21 cellular contexts compared by ENCODE assay signal in genomic region chrX:43000121-43000520, GRCh38.
DNase-seq lines count a peak whose midpoint lies in the region; ATAC-seq and TF ChIP-seq lines count a peak whose summit lies in the region.
"Had no signal": no experiment of that assay in that cellular context is flagged by ENCODE, and none has a peak within 500 bp of the region (broad histone marks: within the 10 kb centered on the region; RNA-seq: fewer than 3 reads in every experiment).

No MANE protein-coding gene starts in this region.

- no peaks in the 10 kb centered on the region for H3K9me3 ChIP-seq in CD4-positive, CD25-positive, alpha-beta regulatory T cell (ENCODE audit: control insufficient read depth in 2 of 2, low read length in 2 of 2)
- H3K9me3 ChIP-seq: BLaER1, Peyer's patch, SJCRH30 had no signal

- no peak overlapping the region for H3K4me3 Mint-ChIP-seq in CD4-positive, CD25-positive, alpha-beta regulatory T cell
- H3K4me3 Mint-ChIP-seq: CD8-positive, alpha-beta memory T cell; IgD-negative memory B cell had no signal

- no peaks in the 10 kb centered on the region for H3K4me1 ChIP-seq in CD4-positive, CD25-positive, alpha-beta regulatory T cell (ENCODE audit: control insufficient read depth, insufficient read depth, low read length, poor library complexity, severe bottlenecking)
- H3K4me1 ChIP-seq: BLaER1, Peyer's patch, SJCRH30 had no signal

- no peak for TF ChIP-seq CTCF in choroid plexus epithelial cell (conservative IDR thresholded peaks at IDR 0.05; ENCODE audit: low read depth, low read length)

- ATAC-seq in CD4-positive, CD25-positive, alpha-beta regulatory T cell (ENCODE audit: low read depth in 2 of 2): no peak
- ATAC-seq in GM18498 (IDR thresholded peaks at IDR 0.05; ENCODE audit: unreplicated experiment): no peak

- no peak overlapping the region for H3K4me3 ChIP-seq in CD4-positive, CD25-positive, alpha-beta regulatory T cell (ENCODE audit: low read depth, low read length)
- H3K4me3 ChIP-seq in choroid plexus epithelial cell (ENCODE audit: low read depth, low read length): no peak overlapping the region
- H3K4me3 ChIP-seq: BLaER1, Peyer's patch, SJCRH30 had no signal

- peak overlapping the region in 2 of 3 donors; percentile 8 to 24 for H3K27ac Mint-ChIP-seq in CD4-positive, CD25-positive, alpha-beta regulatory T cell

- H3K36me3 Mint-ChIP-seq in CD4-positive, CD25-positive, alpha-beta regulatory T cell: no peaks in the 10 kb centered on the region

- H3K9me3 Mint-ChIP-seq in CD4-positive, CD25-positive, alpha-beta regulatory T cell: no peaks in the 10 kb centered on the region
- H3K9me3 Mint-ChIP-seq: CD8-positive, alpha-beta memory T cell had no signal

- DNase-seq in CD4-positive, CD25-positive, alpha-beta regulatory T cell: no peak
- DNase-seq in NAMALWA (ENCODE audit: low spot score) (peak; percentile 51), NCI-H748 treated with DMSO at 0.1 percent for 48 hours (lab: John Stamatoyannopoulos, UW) (peak; percentile 3), choroid plexus epithelial cell (ENCODE audit: low read depth) (peak; percentile 4), AG08395 (ENCODE audit: low spot score) (no peak)
- DNase-seq in activated CD4-positive, alpha-beta T cell treated with anti-CD3 and anti-CD28 coated beads for 48 hours: no peak
- DNase-seq: Calu3; CD8-positive, alpha-beta memory T cell; EL; GF-D8; MV-4-11; NCI-H1436; NCI-H1930; NCI-H526 treated with DMSO at 0.1 percent for 48 hours; NK-92 treated with Interleukin-12 subunit alpha and Interleukin-12 subunit beta, amount 100 ng/mL, for 24 hours; Peyer's patch; SJCRH30; T-helper 9 cell had no signal

- H3K27ac ChIP-seq in CD4-positive, CD25-positive, alpha-beta regulatory T cell (ENCODE audit: insufficient read depth, low read length, poor library complexity, severe bottlenecking): no peak overlapping the region
- H3K27ac ChIP-seq: BLaER1, Peyer's patch, SJCRH30 had no signal

- H3K4me1 Mint-ChIP-seq in CD4-positive, CD25-positive, alpha-beta regulatory T cell: peaks cover 0 to 17% (median 13%) of the 10 kb centered on the region in 4 donors

- no peaks in the 10 kb centered on the region for H3K27me3 Mint-ChIP-seq in CD4-positive, CD25-positive, alpha-beta regulatory T cell
- H3K27me3 Mint-ChIP-seq: CD8-positive, alpha-beta memory T cell; IgD-negative memory B cell had no signal

- no peaks in the 10 kb centered on the region for H3K36me3 ChIP-seq in CD4-positive, CD25-positive, alpha-beta regulatory T cell (ENCODE audit: control insufficient read depth, insufficient read depth, low read length)
- H3K36me3 ChIP-seq: BLaER1, Peyer's patch, SJCRH30 had no signal

- H3K27me3 ChIP-seq in CD4-positive, CD25-positive, alpha-beta regulatory T cell (ENCODE audit: control insufficient read depth, insufficient read depth, low read length): no peaks in the 10 kb centered on the region
- H3K27me3 ChIP-seq: Peyer's patch, SJCRH30 had no signal

Comparison
In these comparisons a context has a peak if more than half of its experiments do, and no peak if none do; other contexts are left out.
1. DNase-seq: peak in NAMALWA (single experiment), NCI-H748 treated with DMSO at 0.1 percent for 48 hours (single experiment) and choroid plexus epithelial cell (single experiment); none in CD4-positive, CD25-positive, alpha-beta regulatory T cell (0 of 3), activated CD4-positive, alpha-beta T cell treated with anti-CD3 and anti-CD28 coated beads for 48 hours (single experiment) and AG08395 (single experiment).